ENCODE assay signal across 1 cellular context in the genomic region with DNA sequence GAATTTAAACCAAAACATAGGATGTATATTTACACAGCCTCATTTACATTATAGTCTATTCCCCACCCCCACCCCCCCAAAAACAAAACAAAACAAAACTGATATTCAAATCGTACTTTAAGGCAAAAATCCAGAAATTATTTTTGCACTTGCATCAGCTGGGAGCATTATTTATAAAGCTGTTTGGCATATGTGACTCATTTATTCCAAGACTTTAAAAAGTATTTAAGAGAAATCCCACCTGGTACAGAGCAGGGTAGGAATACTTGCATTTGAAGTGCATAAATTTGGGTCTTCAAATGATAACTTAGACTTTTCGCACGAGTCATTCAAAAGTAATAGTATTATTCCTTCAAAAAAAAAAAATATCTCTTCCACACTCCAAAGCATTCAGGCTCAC.
TF ChIP-seq lines count a peak whose summit lies in the region.

No MANE protein-coding gene starts in this region.

TF ChIP-seq in HepG2, 621 proteins besides CTCF, POLR2A, EP300 and RAD21:
- no peak for TF ChIP-seq SP1 (IDR thresholded peaks at IDR 0.05)
- TF ChIP-seq SP1 (CRISPR knock-in tag; IDR thresholded peaks at IDR 0.05) = no peak
- no peak for TF ChIP-seq ZNF792 (CRISPR knock-in tag; IDR thresholded peaks at IDR 0.05)
- no peak for TF ChIP-seq HNRNPLL (IDR thresholded peaks at IDR 0.05; ENCODE audit: low read depth, low read length, poor library complexity, severe bottlenecking)
- TF ChIP-seq MATR3 (CRISPR knock-in tag; IDR thresholded peaks at IDR 0.05) = no peak
- no peak for TF ChIP-seq ZNF570 (CRISPR knock-in tag; IDR thresholded peaks at IDR 0.05; ENCODE audit: borderline replicate concordance)
- TF ChIP-seq ZNF652 (CRISPR knock-in tag; IDR thresholded peaks at IDR 0.05; ENCODE audit: borderline replicate concordance, low read depth) = no peak
- TF ChIP-seq ESRRA (CRISPR knock-in tag; IDR thresholded peaks at IDR 0.05; ENCODE audit: low read depth) = no peak
- no peak for TF ChIP-seq POLR2AphosphoS5 (IDR thresholded peaks at IDR 0.05; ENCODE audit: low read depth, low read length)
- TF ChIP-seq ZNF510 (CRISPR knock-in tag; IDR thresholded peaks at IDR 0.05; ENCODE audit: low read depth) = no peak
